In the genomic region with DNA sequence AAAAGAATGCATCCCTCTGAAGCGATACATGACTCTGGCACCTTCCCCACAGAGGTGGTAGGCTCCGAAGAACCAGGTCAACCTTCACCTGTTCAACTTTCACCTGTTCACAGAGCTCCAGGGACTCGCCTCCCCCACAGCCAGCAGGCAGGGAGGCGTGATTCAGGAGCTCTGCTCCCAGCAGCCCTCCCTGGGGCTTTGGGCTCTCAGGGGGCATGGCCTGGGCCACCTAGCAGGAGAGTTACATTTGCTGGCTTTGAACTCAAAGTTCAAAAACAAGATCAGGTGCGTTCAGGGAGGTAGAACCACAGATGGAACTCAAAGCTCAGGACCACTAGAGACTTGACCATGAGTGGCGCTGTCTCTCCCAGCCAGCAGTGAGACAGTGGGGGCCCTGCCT, we compare ENCODE assay signal across 25 cellular contexts.
"Had no signal": no experiment of that assay in that cellular context is flagged by ENCODE, and none has a peak within 500 bp of the region (broad histone marks: within the 10 kb centered on the region; RNA-seq: fewer than 3 reads in every experiment).

No MANE protein-coding gene starts in this region.

- H3K4me3 Mint-ChIP-seq: activated B cell treated with CpG ODN at 0.5 μM for 24 hours; activated CD4-positive, alpha-beta memory T cell treated with anti-CD3 and anti-CD28 coated beads for 36 hours; activated CD4-positive, alpha-beta T cell treated with anti-CD3 and anti-CD28 coated beads, Interleukin-2, amount 10 ng/mL, durations not matched to agents 7 days and 5 days; activated naive CD4-positive, alpha-beta T cell treated with anti-CD3 and anti-CD28 coated beads, Interleukin-2, amount 10 ng/mL, durations not matched to agents 7 days and 5 days; activated naive CD8-positive, alpha-beta T cell treated with anti-CD3 and anti-CD28 coated beads for 36 hours; activated T-helper 17 cell treated with anti-CD3 and anti-CD28 coated beads, Interleukin-2, amount 50 U/mL, for 72 hours; T-cell had no signal

- H3K9ac ChIP-seq: KMS-11 had no signal

- ATAC-seq: activated T-helper 17 cell treated with anti-CD3 and anti-CD28 coated beads, Interleukin-2, amount 50 U/mL, for 72 hours; Right ventricle myocardium inferior; T-cell had no signal

- H3K27me3 ChIP-seq: brain microvascular endothelial cell, cardiac muscle cell, MG63 had no signal

- H3K4me3 ChIP-seq: cardiac muscle cell, MG63, SK-N-MC had no signal

- H3K4me2 ChIP-seq: KMS-11 had no signal

- H3K27me3 Mint-ChIP-seq: activated B cell treated with CpG ODN at 0.5 μM for 24 hours; activated CD4-positive, alpha-beta memory T cell treated with anti-CD3 and anti-CD28 coated beads for 36 hours; activated CD4-positive, alpha-beta T cell treated with anti-CD3 and anti-CD28 coated beads, Interleukin-2, amount 10 ng/mL, durations not matched to agents 7 days and 5 days; activated naive CD4-positive, alpha-beta T cell treated with anti-CD3 and anti-CD28 coated beads, Interleukin-2, amount 10 ng/mL, durations not matched to agents 7 days and 5 days; activated naive CD8-positive, alpha-beta T cell treated with anti-CD3 and anti-CD28 coated beads for 36 hours; activated T-helper 17 cell treated with anti-CD3 and anti-CD28 coated beads, Interleukin-2, amount 50 U/mL, for 72 hours; T-cell had no signal

- DNase-seq: activated B cell treated with CpG ODN at 0.5 μM for 24 hours; activated CD4-positive, alpha-beta memory T cell treated with anti-CD3 and anti-CD28 coated beads for 36 hours; activated CD4-positive, alpha-beta T cell treated with anti-CD3 and anti-CD28 coated beads, Interleukin-2, amount 10 ng/mL, durations not matched to agents 7 days and 5 days; activated CD8-positive, alpha-beta memory T cell treated with anti-CD3 and anti-CD28 coated beads for 24 hours; activated gamma-delta T cell treated with Interleukin-2 at 50 U/mL for 16 hours; activated naive CD4-positive, alpha-beta T cell treated with anti-CD3 and anti-CD28 coated beads, Interleukin-2, amount 10 ng/mL, durations not matched to agents 7 days and 5 days; activated naive CD8-positive, alpha-beta T cell treated with anti-CD3 and anti-CD28 coated beads for 36 hours; activated T-cell treated with anti-CD3 and anti-CD28 coated beads, Interleukin-2, amount 50 U/mL, for 48 hours; brain microvascular endothelial cell; MG63; NCI-H1105 treated with DMSO at 0.1 percent for 48 hours; NCI-H1436 treated with DMSO at 0.1 percent for 48 hours; NCI-H187; NCI-H2081 treated with DMSO at 0.1 percent for 48 hours; NCI-H446; NCI-H524; RPMI8226; T-cell; T-helper 2 cell; T1000 had no signal

- H3K27ac Mint-ChIP-seq: activated B cell treated with CpG ODN at 0.5 μM for 24 hours; activated CD4-positive, alpha-beta memory T cell treated with anti-CD3 and anti-CD28 coated beads for 36 hours; activated CD4-positive, alpha-beta T cell treated with anti-CD3 and anti-CD28 coated beads, Interleukin-2, amount 10 ng/mL, durations not matched to agents 7 days and 5 days; activated naive CD4-positive, alpha-beta T cell treated with anti-CD3 and anti-CD28 coated beads, Interleukin-2, amount 10 ng/mL, durations not matched to agents 7 days and 5 days; activated naive CD8-positive, alpha-beta T cell treated with anti-CD3 and anti-CD28 coated beads for 36 hours; activated T-helper 17 cell treated with anti-CD3 and anti-CD28 coated beads, Interleukin-2, amount 50 U/mL, for 72 hours; T-cell had no signal

- H3K27ac ChIP-seq: brain microvascular endothelial cell, cardiac muscle cell, KMS-11, SK-N-MC had no signal

- H3K9me3 Mint-ChIP-seq: activated B cell treated with CpG ODN at 0.5 μM for 24 hours; activated CD4-positive, alpha-beta memory T cell treated with anti-CD3 and anti-CD28 coated beads for 36 hours; activated CD4-positive, alpha-beta T cell treated with anti-CD3 and anti-CD28 coated beads, Interleukin-2, amount 10 ng/mL, durations not matched to agents 7 days and 5 days; activated naive CD4-positive, alpha-beta T cell treated with anti-CD3 and anti-CD28 coated beads, Interleukin-2, amount 10 ng/mL, durations not matched to agents 7 days and 5 days; activated naive CD8-positive, alpha-beta T cell treated with anti-CD3 and anti-CD28 coated beads for 36 hours; activated T-helper 17 cell treated with anti-CD3 and anti-CD28 coated beads, Interleukin-2, amount 50 U/mL, for 72 hours; T-cell had no signal
